Comparison of ENCODE assay signal across 1 cellular context in genomic region chr5:177099422-177100093, GRCh38.
TF ChIP-seq lines count a peak whose summit lies in the region.

No MANE protein-coding gene starts in this region.

TF ChIP-seq in H1, 55 proteins besides CTCF, POLR2A, EP300 and RAD21:
- no peak for TF ChIP-seq TBP (IDR thresholded peaks at IDR 0.05; ENCODE audit: low read depth, low read length)
- 0 out of 4 replicates have a peak, but pooled peaks of 1 of the 2 experiments have one; percentile 32 for TF ChIP-seq SIN3A (conservative IDR thresholded peaks at IDR 0.05 in 1 of 2, IDR thresholded peaks at IDR 0.05 in 1 of 2; ENCODE audit: low read depth in 1 of 2, low read length in 2 of 2)
- no peak for TF ChIP-seq POLR2AphosphoS5 (IDR thresholded peaks at IDR 0.05; ENCODE audit: low read depth, low read length)
- TF ChIP-seq HDAC2 (IDR thresholded peaks at IDR 0.05; ENCODE audit: borderline replicate concordance in 1 of 2, low read depth in 2 of 2, low read length in 2 of 2) = no peak
- no peak for TF ChIP-seq CHD7 (IDR thresholded peaks at IDR 0.05; ENCODE audit: insufficient replicate concordance, low read length)
- no peak for TF ChIP-seq YY1 (IDR thresholded peaks at IDR 0.05; ENCODE audit: low read depth, low read length)
- TF ChIP-seq CHD2 (IDR thresholded peaks at IDR 0.05; ENCODE audit: low read length) = no peak
- TF ChIP-seq E2F6 (IDR thresholded peaks at IDR 0.05) = peak; percentile 51; the same call in 1 of the 2 replicates
- TF ChIP-seq MAX (IDR thresholded peaks at IDR 0.05) = peak; percentile 95
- TF ChIP-seq GABPA (IDR thresholded peaks at IDR 0.05; ENCODE audit: borderline replicate concordance, insufficient read depth, low read length) = no peak
- TF ChIP-seq KDM5A (IDR thresholded peaks at IDR 0.05; ENCODE audit: low read length) = no peak
- TF ChIP-seq USF2 (IDR thresholded peaks at IDR 0.05; ENCODE audit: low read length) = 0 out of 2 replicates have a peak, but pooled peaks have one; percentile 16
- no peak for TF ChIP-seq ATF2 (IDR thresholded peaks at IDR 0.05; ENCODE audit: low read length)
- no peak for TF ChIP-seq CTBP2 (IDR thresholded peaks at IDR 0.05; ENCODE audit: borderline replicate concordance, insufficient read depth, insufficient read length, low read length)
